Comparison of ENCODE assay signal across 22 cellular contexts in the genomic region with DNA sequence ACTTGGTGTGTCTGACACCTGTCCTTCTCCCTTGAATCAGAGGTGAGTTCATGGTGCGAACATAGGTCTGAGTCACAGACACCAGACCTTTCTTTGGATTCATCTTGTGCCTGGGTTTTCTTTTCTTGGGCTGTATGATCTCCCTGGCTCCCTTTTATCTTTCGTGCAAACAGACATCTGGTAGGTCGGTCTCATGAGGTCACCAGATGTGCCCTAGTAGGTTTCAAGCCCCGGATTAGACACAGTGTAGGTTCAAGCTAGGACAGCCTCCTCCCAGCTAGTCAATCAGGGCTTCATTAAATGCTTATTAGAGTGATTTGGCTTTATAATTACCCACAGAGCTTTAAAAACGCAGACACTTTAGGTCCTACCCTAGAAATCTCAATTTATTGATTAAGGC.
"Had no signal": no experiment of that assay in that cellular context is flagged by ENCODE, and none has a peak within 500 bp of the region (broad histone marks: within the 10 kb centered on the region; RNA-seq: fewer than 3 reads in every experiment).

No MANE protein-coding gene starts in this region.

- H3K27ac ChIP-seq: breast epithelium, dorsolateral prefrontal cortex, epithelial cell of prostate, lower lobe of right lung, parathyroid adenoma, tibial artery had no signal

- H3K9me3 ChIP-seq: breast epithelium, lower lobe of right lung, mucosa of descending colon, tibial artery had no signal

- H3K4me3 ChIP-seq: breast epithelium, dorsolateral prefrontal cortex, lower lobe of right lung, mucosa of descending colon, tibial artery had no signal

- ATAC-seq: activated CD8-positive, alpha-beta T cell treated with anti-CD3 and anti-CD28 coated beads, Interleukin-2, amount 10 ng/mL, durations not matched to agents 7 days and 5 days; left lobe of liver; lower lobe of right lung; mucosa of descending colon; sciatic nerve; stimulated activated effector memory CD8-positive, alpha-beta T cell treated with anti-CD3 and anti-CD28 coated beads, Interleukin-12 subunit alpha, Interleukin-12 subunit beta, amount 100 ng/mL, for 72 hours; stimulated activated naive CD8-positive, alpha-beta T cell treated with anti-CD3 and anti-CD28 coated beads, Interleukin-15, amount 100 ng/mL, for 72 hours had no signal

- DNase-seq: activated CD4-positive, alpha-beta T cell treated with anti-CD3 and anti-CD28 coated beads for 1 hour; activated CD4-positive, alpha-beta T cell treated with anti-CD3 and anti-CD28 coated beads, Interleukin-2, amount 50 U/mL, for 1 hour; activated CD8-positive, alpha-beta T cell treated with anti-CD3 and anti-CD28 coated beads, Interleukin-2, amount 10 ng/mL, durations not matched to agents 7 days and 5 days; activated naive CD8-positive, alpha-beta T cell treated with anti-CD3 and anti-CD28 coated beads for 36 hours; activated T-cell treated with anti-CD3 and anti-CD28 coated beads, Interleukin-2, amount 50 U/mL, for 1 hour; dorsolateral prefrontal cortex; foreskin melanocyte; immature natural killer cell; lower lobe of right lung; mesendoderm; mucosa of descending colon; nephron progenitor cell; small intestine; stimulated activated CD4-positive, alpha-beta T cell treated with anti-CD3 and anti-CD28 coated beads, Interleukin-2, amount 100 ng/mL, for 24 hours; stimulated activated naive CD8-positive, alpha-beta T cell treated with anti-CD3 and anti-CD28 coated beads, Interleukin-15, amount 100 ng/mL, for 72 hours; tibial artery had no signal

- H3K79me2 ChIP-seq: parathyroid adenoma had no signal

- H3K4me1 ChIP-seq: breast epithelium, lower lobe of right lung, parathyroid adenoma, tibial artery had no signal

- H3K27me3 ChIP-seq: breast epithelium, dorsolateral prefrontal cortex, tibial artery had no signal

- H2AFZ ChIP-seq: parathyroid adenoma had no signal

- H3K9ac ChIP-seq: parathyroid adenoma had no signal

- H3K36me3 ChIP-seq: breast epithelium, lower lobe of right lung, tibial artery had no signal
